34 cellular contexts compared by ENCODE assay signal in the genomic region with DNA sequence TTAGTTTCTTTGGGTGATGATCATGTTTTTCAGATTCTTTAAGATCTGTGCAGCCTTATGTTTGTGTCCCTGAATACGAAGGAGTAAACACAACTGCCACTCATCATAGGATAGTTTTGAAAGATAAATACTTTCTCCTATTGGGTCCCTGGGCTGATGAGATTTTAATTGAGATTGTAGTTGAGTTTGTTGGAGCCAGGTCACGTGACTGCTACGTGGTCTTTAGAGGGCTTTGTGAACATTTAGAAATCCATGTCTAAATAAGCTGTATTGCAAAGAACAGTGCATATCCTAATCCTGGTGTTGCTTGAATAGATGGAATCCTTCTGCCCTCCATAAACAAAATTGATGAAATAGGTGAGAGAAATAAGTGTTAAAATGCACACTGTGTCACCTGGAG. TPM values are rescaled to one million over a fixed set of nuclear protein-coding genes. Genes with fewer than 3 reads are reported as not detected.
"Had no signal": no experiment of that assay in that cellular context is flagged by ENCODE, and none has a peak within 500 bp of the region (broad histone marks: within the 10 kb centered on the region; RNA-seq: fewer than 3 reads in every experiment).

No MANE protein-coding gene starts in this region.

- H3K27me3 ChIP-seq: esophagus squamous epithelium, gastrocnemius medialis, heart right ventricle, left lung had no signal

- H3K4me1 ChIP-seq: esophagus squamous epithelium, gastrocnemius medialis, heart right ventricle, left lung, lower lobe of right lung had no signal

- H3K27ac ChIP-seq: coronary artery, dorsolateral prefrontal cortex, epithelial cell of prostate, esophagus squamous epithelium, gastrocnemius medialis, heart right ventricle, left lung, lower lobe of right lung had no signal

- H3K4me3 ChIP-seq: coronary artery, dorsolateral prefrontal cortex, esophagus squamous epithelium, gastrocnemius medialis, heart right ventricle, left lung, lower lobe of right lung, mucosa of descending colon had no signal

- H3K27me3 Mint-ChIP-seq: naive B cell; naive thymus-derived CD8-positive, alpha-beta T cell had no signal

- H3K36me3 ChIP-seq: esophagus squamous epithelium, gastrocnemius medialis, heart right ventricle, left lung, lower lobe of right lung had no signal

- H3K36me3 Mint-ChIP-seq: mesothelial cell of epicardium, naive B cell had no signal

- H3K27ac Mint-ChIP-seq: mesothelial cell of epicardium; naive B cell; naive thymus-derived CD8-positive, alpha-beta T cell had no signal

- H3K4me3 Mint-ChIP-seq: mesothelial cell of epicardium; naive thymus-derived CD8-positive, alpha-beta T cell had no signal

- H3K4me1 Mint-ChIP-seq: mesothelial cell of epicardium; naive B cell; naive thymus-derived CD8-positive, alpha-beta T cell had no signal

- FAIRE-seq: endometrium, islet of Langerhans, keratinocyte had no signal

- ATAC-seq: esophagus mucosa; gastrocnemius medialis; heart right ventricle; left cardiac atrium; left lung; left ventricle myocardium superior; lower lobe of right lung; mucosa of descending colon; naive thymus-derived CD8-positive, alpha-beta T cell had no signal

- DNase-seq: dermis blood vessel endothelial cell; dorsolateral prefrontal cortex; effector CD4-positive, alpha-beta T cell; effector memory CD4-positive, alpha-beta T cell; erythroblast; esophagus squamous epithelium; foreskin fibroblast; foreskin melanocyte; gastrocnemius medialis; glutamatergic neuron; head of caudate nucleus; heart right ventricle; hippocampal formation; left cardiac atrium; left lung; left ventricle myocardium superior; lower lobe of right lung; mesenchymal stem cell; mucosa of descending colon; naive B cell; naive thymus-derived CD8-positive, alpha-beta T cell had no signal

- H3K9me3 ChIP-seq: gastrocnemius medialis, lower lobe of right lung had no signal

RNA-seq across cellular contexts. Expression of gene ZNF716, which starts 17.4 kb away (rescaled TPM):
- total RNA-seq: esophagus mucosa; esophagus squamous epithelium; gastrocnemius medialis; glomerular endothelial cell; heart right ventricle; kidney epithelial cell; left cardiac atrium; left lung; left ventricle myocardium superior; lower leg skin; lower lobe of right lung; lung microvascular endothelial cell; mesenteric fat pad; mesothelial cell of epicardium; mucosa of descending colon; myocyte; naive thymus-derived CD8-positive, alpha-beta T cell had no signal
- polyA plus RNA-seq: heart right ventricle; keratinocyte; naive thymus-derived CD8-positive, alpha-beta T cell had no signal
